ENCODE assay signal across 8 cellular contexts in the genomic region with DNA sequence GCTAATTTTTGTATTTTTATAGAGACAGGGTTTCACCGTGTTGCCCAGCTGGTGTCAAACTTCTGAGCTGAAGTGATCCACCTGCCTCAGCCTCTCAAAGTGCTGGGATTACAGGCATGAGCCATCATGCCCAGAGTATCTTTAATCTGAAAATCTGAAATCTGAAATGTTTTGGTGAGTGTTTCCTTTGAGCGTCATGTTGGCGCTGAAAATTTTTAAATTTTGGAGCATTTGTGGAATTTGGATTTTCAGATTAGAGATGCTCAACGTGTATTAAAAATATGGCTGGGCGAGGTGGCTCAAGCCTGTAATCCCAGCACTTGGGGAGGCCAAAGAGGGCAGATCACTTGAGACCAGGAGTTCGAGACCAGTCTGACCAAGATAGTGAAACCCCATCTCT.
"Had no signal": no experiment of that assay in that cellular context is flagged by ENCODE, and none has a peak within 500 bp of the region (broad histone marks: within the 10 kb centered on the region; RNA-seq: fewer than 3 reads in every experiment).

No MANE protein-coding gene starts in this region.

- H3K4me2 ChIP-seq: GM23338 had no signal

- H3K4me3 ChIP-seq: GM23248, GM23338, HAP-1 had no signal

- H3K4me1 ChIP-seq: HAP-1 had no signal

- H3K9ac ChIP-seq: GM23248 had no signal

- DNase-seq: GM23248, GOT3, H7, H9, HCEC 1CT, HFFc6 had no signal

- H2AFZ ChIP-seq: GM23248 had no signal

- H3K9me3 ChIP-seq: HAP-1 had no signal

- H3K36me3 ChIP-seq: HAP-1 had no signal

- H3K27ac ChIP-seq: GM23248 had no signal
